ENCODE assay signal across 22 cellular contexts in the genomic region with DNA sequence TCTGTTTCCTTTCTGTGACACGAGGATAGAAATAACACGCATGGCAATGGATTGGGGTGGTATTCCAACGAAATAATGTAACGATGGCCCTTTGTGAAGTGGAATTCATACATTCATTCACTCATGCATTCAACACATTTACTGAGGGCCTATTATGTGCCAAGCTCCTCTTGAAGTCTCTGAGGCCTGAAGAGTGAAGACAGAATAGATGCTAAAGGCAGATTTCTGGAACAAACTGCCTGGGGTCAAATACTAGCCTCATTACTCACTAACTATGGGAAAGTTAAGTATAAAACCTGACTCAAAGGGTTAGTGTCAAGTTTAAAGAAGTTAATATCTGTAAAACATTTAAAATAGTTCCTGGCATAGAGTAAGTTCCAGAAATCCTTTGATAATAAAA.
DNase-seq lines count a peak whose midpoint lies in the region; ATAC-seq and TF ChIP-seq lines count a peak whose summit lies in the region.
"Had no signal": no experiment of that assay in that cellular context is flagged by ENCODE, and none has a peak within 500 bp of the region (broad histone marks: within the 10 kb centered on the region; RNA-seq: fewer than 3 reads in every experiment).

No MANE protein-coding gene starts in this region.

- no peak overlapping the region for H3K18ac ChIP-seq in mesenchymal stem cell (ENCODE audit: low read depth in 1 of 2, low read length in 2 of 2)

- H2BK15ac ChIP-seq in mesenchymal stem cell (ENCODE audit: low read depth, poor library complexity, severe bottlenecking): no peak overlapping the region

- no peak overlapping the region for H4K91ac ChIP-seq in mesenchymal stem cell (ENCODE audit: low read length)

- no peak overlapping the region for H2BK5ac ChIP-seq in mesenchymal stem cell (ENCODE audit: low read depth, low read length, poor library complexity, severe bottlenecking)

- no peak overlapping the region for H3K4ac ChIP-seq in mesenchymal stem cell (ENCODE audit: low read depth in 1 of 2, low read length in 2 of 2)

- TF ChIP-seq EP300 in gastroesophageal sphincter (IDR thresholded peaks at IDR 0.05): no peak

- H3K9me3 ChIP-seq in mesenchymal stem cell (ENCODE audit: control insufficient read depth, low read length): no peaks in the 10 kb centered on the region
- H3K9me3 ChIP-seq in gastroesophageal sphincter: no peaks in the 10 kb centered on the region
- H3K9me3 ChIP-seq: prostate gland, upper lobe of right lung had no signal

- no peak overlapping the region for H3K4me2 ChIP-seq in mesenchymal stem cell (ENCODE audit: low read length, poor library complexity, severe bottlenecking)

- H3K14ac ChIP-seq in mesenchymal stem cell (ENCODE audit: low read length in 2 of 2): no peak overlapping the region

- DNase-seq in AG10803 (ENCODE audit: low read depth) (peak; percentile 58), M059J (ENCODE audit: low read depth) (peak; percentile 97), dedifferentiated amniotic fluid mesenchymal stem cell (ENCODE audit: extremely low spot score) (peak; percentile 31), mesenchymal stem cell (peak; percentile 67), NCI-H2171 treated with DMSO at 0.1 percent for 48 hours (lab: John Stamatoyannopoulos, UW) (no peak)
- DNase-seq in effector CD4-positive, alpha-beta T cell: no peak
- no peak for DNase-seq in stimulated activated CD4-positive, alpha-beta T cell treated with anti-CD3 and anti-CD28 coated beads, Interleukin-4, amount 100 ng/mL, for 4 hours
- DNase-seq: activated B cell treated with CpG ODN at 0.5 μM for 24 hours; activated effector memory CD4-positive, alpha-beta T cell treated with Interleukin-2 at 50 U/mL for 16 hours; aorta; Calu3; GF-D8; GOT3; naive thymus-derived CD8-positive, alpha-beta T cell; NCI-H1436 treated with DMSO at 0.1 percent for 48 hours; NK-92 treated with Interleukin-12 subunit alpha and Interleukin-12 subunit beta, amount 100 ng/mL, for 24 hours; SHP77 treated with DMSO at 0.1 percent for 48 hours; stimulated activated CD4-positive, alpha-beta T cell treated with anti-CD3 and anti-CD28 coated beads, Interleukin-12 subunit alpha, Interleukin-12 subunit beta, amount 100 ng/mL, for 4 hours; stimulated activated naive CD4-positive, alpha-beta T cell; upper lobe of right lung had no signal

- TF ChIP-seq CTCF in AG10803 (conservative IDR thresholded peaks at IDR 0.05; ENCODE audit: low read length): no peak
- TF ChIP-seq CTCF in gastroesophageal sphincter (IDR thresholded peaks at IDR 0.05): no peak

- H2AK5ac ChIP-seq in mesenchymal stem cell (ENCODE audit: low read length, severe bottlenecking): peak overlapping the region; percentile 76

- H3K4me1 ChIP-seq in mesenchymal stem cell (ENCODE audit: control insufficient read depth, insufficient read depth, low read depth, low read length) (peaks cover 16% of the 10 kb centered on the region), gastroesophageal sphincter (no peaks in the 10 kb centered on the region)
- H3K4me1 ChIP-seq: prostate gland, upper lobe of right lung had no signal

- H3K36me3 ChIP-seq in mesenchymal stem cell (ENCODE audit: control insufficient read depth in 1 of 2, insufficient read depth in 2 of 2, low read depth in 1 of 2, low read length in 2 of 2): no peaks in the 10 kb centered on the region
- H3K36me3 ChIP-seq in gastroesophageal sphincter: no peaks in the 10 kb centered on the region
- H3K36me3 ChIP-seq: prostate gland, upper lobe of right lung had no signal

- no peak for TF ChIP-seq POLR2A in gastroesophageal sphincter (IDR thresholded peaks at IDR 0.05)

- no peak overlapping the region for H2BK120ac ChIP-seq in mesenchymal stem cell (ENCODE audit: low read depth, low read length)

- no peak overlapping the region for H2AFZ ChIP-seq in mesenchymal stem cell (ENCODE audit: low read depth, low read length)

- H3K9ac ChIP-seq in mesenchymal stem cell (ENCODE audit: low read length): no peak overlapping the region

- H3K4me3 ChIP-seq in AG10803 (ENCODE audit: low read length) (no peak overlapping the region), mesenchymal stem cell (ENCODE audit: insufficient read depth in 1 of 2, low read depth in 1 of 2, low read length in 2 of 2) (no peak overlapping the region), gastroesophageal sphincter (no peak overlapping the region)
- H3K4me3 ChIP-seq: prostate gland, upper lobe of right lung had no signal

- H2BK12ac ChIP-seq in mesenchymal stem cell (ENCODE audit: low read length in 2 of 2): no peak overlapping the region

- H4K8ac ChIP-seq in mesenchymal stem cell (ENCODE audit: low read length): no peak overlapping the region

- 80% methylated on average over 4 of the region's 4 CpGs for WGBS in mesenchymal stem cell
- 80 to 88% methylated on average over 3 to 4 of the region's 4 CpGs for WGBS in gastroesophageal sphincter (ENCODE audit: low coverage in 1 of 2), 2 donors

- H3K27ac ChIP-seq in mesenchymal stem cell (ENCODE audit: low read length, poor library complexity, severe bottlenecking): peak overlapping the region; percentile 88
- H3K27ac ChIP-seq in gastroesophageal sphincter: no peak overlapping the region
- H3K27ac ChIP-seq: prostate gland, upper lobe of right lung had no signal

- H3K79me1 ChIP-seq in mesenchymal stem cell (replicated peaks; ENCODE audit: low read length, poor library complexity, severe bottlenecking): no peaks in the 10 kb centered on the region

- no peak for ATAC-seq in gastroesophageal sphincter
- ATAC-seq: naive thymus-derived CD8-positive, alpha-beta T cell; upper lobe of right lung had no signal

- H3K27me3 ChIP-seq in mesenchymal stem cell (ENCODE audit: control insufficient read depth in 1 of 2, insufficient read depth in 1 of 2, low read length in 2 of 2): peaks cover 0 to 11% of the 10 kb centered on the region in 2 experiments
- no peaks in the 10 kb centered on the region for H3K27me3 ChIP-seq in gastroesophageal sphincter
- H3K27me3 ChIP-seq: upper lobe of right lung had no signal

- H3K23ac ChIP-seq in mesenchymal stem cell (ENCODE audit: low read length in 2 of 2): no peak overlapping the region

Comparison
In these comparisons a context has a peak if more than half of its experiments do, and no peak if none do; other contexts are left out.
1. DNase-seq: peak in AG10803 (single experiment), M059J (single experiment), dedifferentiated amniotic fluid mesenchymal stem cell (single experiment) and mesenchymal stem cell (single experiment); none in effector CD4-positive, alpha-beta T cell (single experiment), NCI-H2171 treated with DMSO at 0.1 percent for 48 hours (single experiment) and stimulated activated CD4-positive, alpha-beta T cell treated with anti-CD3 and anti-CD28 coated beads, Interleukin-4, amount 100 ng/mL, for 4 hours (0 of 2).